In genomic region chrX:37926700-37927099, GRCh38 we compare ENCODE assay signal across 8 cellular contexts.
DNase-seq lines count a peak whose midpoint lies in the region; FAIRE-seq and TF ChIP-seq lines count a peak whose summit lies in the region.

No MANE protein-coding gene starts in this region.

- no peaks in the 10 kb centered on the region for H3K4me1 ChIP-seq in adrenal gland (replicated peaks in 1 of 2)

- H3K27me3 ChIP-seq in adrenal gland: peaks cover 8% of the 10 kb centered on the region

- H3K4me3 ChIP-seq in NB4 (ENCODE audit: low read depth, low read length): no peak overlapping the region
- no peak overlapping the region for H3K4me3 ChIP-seq in adrenal gland

- peak; percentile 100 for FAIRE-seq in islet of Langerhans (lab: Jason Lieb, UNC)

- no peaks in the 10 kb centered on the region for H3K36me3 ChIP-seq in adrenal gland (replicated peaks in 1 of 2)

- DNase-seq in SIG-M5 treated with dmso at 0.1 percent for 504 hours (lab: John Stamatoyannopoulos, UW; ENCODE audit: unreplicated experiment): peak; percentile 23
- DNase-seq in SIG-M5 (lab: John Stamatoyannopoulos, UW): no peak
- DNase-seq in NB4 (ENCODE audit: low read depth): peak; percentile 42
- DNase-seq in adrenal gland: no peak
- no peak for DNase-seq in activated effector memory CD4-positive, alpha-beta T cell treated with anti-CD3 and anti-CD28 coated beads, Interleukin-2, amount 50 U/mL, for 16 hours
- no peak for DNase-seq in COLO829 (ENCODE audit: low spot score)
- DNase-seq in stimulated activated naive CD4-positive, alpha-beta T cell treated with Interleukin-2 at 50 U/mL for 16 hours (lab: John Stamatoyannopoulos, UW): no peak

- TF ChIP-seq CTCF in NB4 (IDR thresholded peaks at IDR 0.05; ENCODE audit: low read depth, low read length) (peak; percentile 35), adrenal gland (IDR thresholded peaks at IDR 0.05) (peak in 5 of 6 experiments; percentile 52 to 68 (median 59))

- 0 to 17% (median 10%) methylated on average over 2 of the region's 2 CpGs for WGBS in adrenal gland, 4 donors

- intact Hi-C loops in adrenal gland (cut with DNase I): loop anchor here in 1 of 2 donors (5.0 kb wide), 1 partner anchor 246 kb away; no protein-coding TSS in a partner anchor

- no peak for TF ChIP-seq POLR2A in NB4 (IDR thresholded peaks at IDR 0.05; ENCODE audit: extremely low read depth, insufficient read length)
- TF ChIP-seq POLR2A in adrenal gland (IDR thresholded peaks at IDR 0.05): no peak

- no peaks in the 10 kb centered on the region for H3K9me3 ChIP-seq in adrenal gland (replicated peaks in 1 of 3)

- H3K27ac ChIP-seq in adrenal gland: no peak overlapping the region

Comparison
In these comparisons a context has a peak if more than half of its experiments do, and no peak if none do; other contexts are left out.
1. DNase-seq: peak in SIG-M5 treated with dmso at 0.1 percent for 504 hours (single experiment) and NB4 (single experiment); none in SIG-M5 (single experiment), adrenal gland (0 of 7), activated effector memory CD4-positive, alpha-beta T cell treated with anti-CD3 and anti-CD28 coated beads, Interleukin-2, amount 50 U/mL, for 16 hours (single experiment), COLO829 (single experiment) and stimulated activated naive CD4-positive, alpha-beta T cell treated with Interleukin-2 at 50 U/mL for 16 hours (single experiment).